6 cellular contexts compared by ENCODE assay signal in the genomic region with DNA sequence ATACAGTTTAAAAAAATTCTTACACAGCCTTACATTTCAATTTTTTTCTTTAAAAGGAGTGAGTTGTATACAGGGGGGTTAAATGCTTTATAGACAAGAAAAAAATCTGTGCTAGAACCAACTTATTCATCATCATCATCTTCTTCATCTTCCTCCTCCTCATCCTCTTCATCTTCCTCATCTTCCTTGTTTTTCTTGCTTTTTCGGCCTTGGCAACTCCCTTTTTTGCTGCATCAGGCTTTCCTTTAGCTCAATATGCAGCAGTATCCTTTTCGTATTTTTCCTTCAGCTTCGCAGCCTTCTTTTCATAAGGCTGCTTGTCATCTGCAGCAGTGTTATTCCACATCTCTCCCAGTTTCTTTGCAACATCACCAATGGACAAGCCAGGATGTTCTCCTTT.
DNase-seq lines count a peak whose midpoint lies in the region; ATAC-seq, FAIRE-seq and TF ChIP-seq lines count a peak whose summit lies in the region.
"Not testable (repeated sequence)": the region's sequence is repeated elsewhere in the genome, so short reads cannot be mapped to it uniquely, and the experiment has no call there.

No MANE protein-coding gene starts in this region.

- POLR2A ChIA-PET in A549 (lab: Yijun Ruan, JAX); WTC11 (lab: Charles Lee): not testable (repeated sequence)

- H3K4me1 Mint-ChIP-seq in H9 (peaks cover 20 to 29% of the 10 kb centered on the region in 2 experiments), brain (peaks cover 68% of the 10 kb centered on the region), nephron progenitor cell (peaks cover 74% of the 10 kb centered on the region)
- not testable (repeated sequence) for H3K4me1 Mint-ChIP-seq in WTC11; astrocyte (ENCODE audit: low read depth, unreplicated experiment)

- H3K79me2 ChIP-seq in H9 (ENCODE audit: insufficient read depth, low read length); astrocyte (ENCODE audit: insufficient read depth, low read length): not testable (repeated sequence)

- not testable (repeated sequence) for H3K9ac ChIP-seq in H9 (ENCODE audit: extremely low read depth, insufficient read length, low read length); astrocyte (ENCODE audit: low read length)

- CTCF ChIA-PET in A549 (lab: Yijun Ruan, JAX); WTC11 (lab: Charles Lee): not testable (repeated sequence)

- not testable (repeated sequence) for H2BK12ac ChIP-seq in H9 (ENCODE audit: insufficient read length, low read depth, low read length)

- not testable (repeated sequence) for H3K4me3 Mint-ChIP-seq in H9; WTC11; astrocyte (ENCODE audit: unreplicated experiment); brain; nephron progenitor cell

- H3K36me3 ChIP-seq in astrocyte (ENCODE audit: insufficient read depth, low read length), result not testable (repeated sequence)

- H3K9me3 Mint-ChIP-seq in H9; WTC11; astrocyte (ENCODE audit: unreplicated experiment); brain; nephron progenitor cell: not testable (repeated sequence)

- H3K27ac ChIP-seq in A549; H9 (ENCODE audit: insufficient read length, low read depth, low read length); astrocyte (ENCODE audit: low read depth, low read length): not testable (repeated sequence)

- H2AFZ ChIP-seq in H9 (ENCODE audit: low read length); astrocyte (ENCODE audit: low read depth, low read length): not testable (repeated sequence)

- H3K27ac Mint-ChIP-seq in H9 (peak overlapping the region; percentile 1 to 28 (median 6); a peak in 3 of 7 replicates), WTC11 (peak overlapping the region; percentile 83), astrocyte (ENCODE audit: unreplicated experiment) (peak overlapping the region; percentile 8), brain (peak overlapping the region in 3 of 5 experiments; percentile 23 to 49 (median 25)), nephron progenitor cell (peak overlapping the region; percentile 69)

- not testable (repeated sequence) for TF ChIP-seq POLR2A in A549 (IDR thresholded peaks at IDR 0.05; ENCODE audit: low read length)

- not testable (repeated sequence) for FAIRE-seq in A549 (lab: Jason Lieb, UNC); astrocyte (lab: Jason Lieb, UNC)

- not testable (repeated sequence) for TF ChIP-seq RAD21 in A549 (conservative IDR thresholded peaks at IDR 0.05 in 1 of 2, IDR thresholded peaks at IDR 0.05 in 1 of 2)

- H4K91ac ChIP-seq in H9 (ENCODE audit: insufficient read length, low read depth, low read length), result not testable (repeated sequence)

- H2BK15ac ChIP-seq in H9 (ENCODE audit: low read depth, low read length), result not testable (repeated sequence)

- not testable (repeated sequence) for TF ChIP-seq CTCF in A549 (IDR thresholded peaks at IDR 0.05); H9 (conservative IDR thresholded peaks at IDR 0.05); WTC11 (IDR thresholded peaks at IDR 0.05); astrocyte (IDR thresholded peaks at IDR 0.05; ENCODE audit: insufficient read depth, low read depth, low read length); brain (conservative IDR thresholded peaks at IDR 0.05); nephron progenitor cell (IDR thresholded peaks at IDR 0.05)

- ATAC-seq in A549, WTC11: not testable (repeated sequence)

- H4K5ac ChIP-seq in H9 (ENCODE audit: insufficient read length, low read depth, low read length), result not testable (repeated sequence)

- not testable (repeated sequence) for H4K8ac ChIP-seq in H9 (replicated peaks; ENCODE audit: insufficient read length, low read depth, low read length)

- not testable (repeated sequence) for H2BK5ac ChIP-seq in H9 (ENCODE audit: insufficient read length, low read length)

- H2BK20ac ChIP-seq in H9 (ENCODE audit: low read depth, low read length, poor library complexity, severe bottlenecking), result not testable (repeated sequence)

- not testable (repeated sequence) for H3K23ac ChIP-seq in H9 (ENCODE audit: insufficient read length, low read depth, low read length)

- not testable (repeated sequence) for H2BK120ac ChIP-seq in H9 (ENCODE audit: low read depth, low read length, poor library complexity, severe bottlenecking)

- not testable (repeated sequence) for H3K18ac ChIP-seq in H9 (ENCODE audit: insufficient read length, low read depth, low read length)

- not testable (repeated sequence) for H3K23me2 ChIP-seq in H9 (ENCODE audit: insufficient read length, low read depth, low read length, poor library complexity, severe bottlenecking)

- H3K9me3 ChIP-seq in A549; H9 (ENCODE audit: control insufficient read depth, low read depth, low read length); astrocyte (ENCODE audit: insufficient read depth, low read depth, low read length): not testable (repeated sequence)

- not testable (repeated sequence) for DNase-seq in A549 (ENCODE audit: low read depth in 1 of 2, low spot score in 1 of 2); H9; WTC11 (ENCODE audit: low spot score); astrocyte (ENCODE audit: low read depth); nephron progenitor cell

- H3K27me3 ChIP-seq in H9 (ENCODE audit: insufficient read depth, low read length); astrocyte (ENCODE audit: insufficient read depth, low read length): not testable (repeated sequence)

- not testable (repeated sequence) for H2AK5ac ChIP-seq in H9 (ENCODE audit: insufficient read length, low read length)

- H4K20me1 ChIP-seq in H9 (ENCODE audit: control insufficient read depth, insufficient read depth, insufficient read length); astrocyte (ENCODE audit: insufficient read depth, low read length): not testable (repeated sequence)

- not testable (repeated sequence) for H3T11ph ChIP-seq in H9 (ENCODE audit: low read length)

- not testable (repeated sequence) for H3K4ac ChIP-seq in H9 (ENCODE audit: low read depth, low read length)

- H3K4me1 ChIP-seq in A549, result peaks cover 25% of the 10 kb centered on the region
- not testable (repeated sequence) for H3K4me1 ChIP-seq in H9 (ENCODE audit: insufficient read depth, low read length); astrocyte (ENCODE audit: insufficient read depth, low read length)

- H3K4me3 ChIP-seq in A549; astrocyte (ENCODE audit: insufficient read depth, low read depth, low read length): not testable (repeated sequence)

- not testable (repeated sequence) for H3K14ac ChIP-seq in H9 (ENCODE audit: insufficient read depth, low read length)

- not testable (repeated sequence) for H3K27me3 Mint-ChIP-seq in H9 (ENCODE audit: low read depth); WTC11 (ENCODE audit: low read depth); astrocyte (ENCODE audit: low read depth, unreplicated experiment); brain; nephron progenitor cell (ENCODE audit: low read depth, poor library complexity)

- H3K4me2 ChIP-seq in A549; H9 (ENCODE audit: insufficient read depth, insufficient read length, low read length); astrocyte (ENCODE audit: low read length): not testable (repeated sequence)

- WGBS in A549 (ENCODE audit: missing lambda C conversion rate), result 95% methylated on average over 3 of the region's 3 CpGs
- WGBS in H9 (ENCODE audit: extremely low coverage, insufficient read length, low lambda C conversion rate), result no CpG with 5 or more reads among the region's 3 CpGs

- not testable (repeated sequence) for H3K79me1 ChIP-seq in H9 (ENCODE audit: insufficient read depth, low read depth, low read length, poor library complexity, severe bottlenecking)

- TF ChIP-seq EP300 in A549 (IDR thresholded peaks at IDR 0.05), result not testable (repeated sequence)

- peaks cover 18 to 30% (median 25%) of the 10 kb centered on the region in 3 experiments for H3K36me3 Mint-ChIP-seq in H9 (ENCODE audit: insufficient read depth in 1 of 3, low read depth in 3 of 3)
- peaks cover 16% of the 10 kb centered on the region for H3K36me3 Mint-ChIP-seq in WTC11
- H3K36me3 Mint-ChIP-seq in astrocyte (ENCODE audit: low read depth, unreplicated experiment), result peaks cover 24% of the 10 kb centered on the region
- H3K36me3 Mint-ChIP-seq in brain, result not testable (repeated sequence)
- peaks cover 44% of the 10 kb centered on the region for H3K36me3 Mint-ChIP-seq in nephron progenitor cell (ENCODE audit: low read depth)

- not testable (repeated sequence) for H3K56ac ChIP-seq in H9 (ENCODE audit: insufficient read length, low read depth, low read length)

TF ChIP-seq in A549, 52 proteins besides CTCF, POLR2A, EP300 and RAD21:
- peak; percentile 61 for TF ChIP-seq MAFK (IDR thresholded peaks at IDR 0.05; ENCODE audit: partially characterized antibody)

Comparison
In these comparisons a context has a peak if more than half of its experiments do, and no peak if none do; other contexts are left out.
1. H3K27ac Mint-ChIP-seq: peak in every context shown above with its lines; median percentile 83 in WTC11; 69 in nephron progenitor cell; 25 in brain; 8 in astrocyte; 6 in H9.